In the genomic region with DNA sequence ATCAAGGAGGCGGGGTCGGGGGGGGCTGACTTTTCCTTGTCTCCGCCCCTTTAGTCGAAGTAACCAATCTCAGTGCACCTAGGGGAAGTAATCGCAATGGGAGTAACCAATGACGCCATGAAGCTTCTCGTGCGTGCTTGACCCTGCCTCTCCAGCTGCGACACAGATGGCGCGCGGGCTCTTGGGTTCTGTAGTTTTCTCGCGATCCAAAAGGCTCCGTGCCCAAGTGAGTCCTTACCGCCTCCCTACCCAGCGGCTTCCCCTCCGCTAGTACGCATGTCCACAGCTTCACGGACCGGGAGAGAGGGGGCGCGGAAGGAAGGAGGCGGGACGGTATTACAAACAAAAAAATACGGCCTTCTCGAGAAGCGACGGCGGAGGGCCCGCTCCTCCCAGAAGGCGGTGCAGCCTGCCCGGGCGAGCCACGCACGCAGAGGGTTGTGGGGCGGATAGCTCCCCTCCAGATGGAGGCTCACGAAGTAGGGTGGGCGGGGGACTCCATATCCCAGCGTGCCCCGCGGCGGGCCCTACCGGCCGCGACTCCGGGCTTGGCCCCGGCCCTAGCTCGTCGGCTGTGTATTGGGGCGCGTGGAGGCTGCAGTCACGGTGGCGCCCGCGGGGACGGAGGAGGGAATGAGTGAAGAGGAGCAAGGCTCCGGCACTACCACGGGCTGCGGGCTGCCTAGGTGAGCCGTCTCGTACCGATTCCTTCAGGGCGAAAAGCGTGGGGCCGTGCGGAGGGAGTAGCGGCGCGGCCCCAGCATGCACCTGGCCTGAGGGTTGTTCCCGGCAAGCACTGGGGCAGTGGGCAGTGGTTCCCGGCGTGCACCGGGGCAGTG, we compare ENCODE assay signal across 8 cellular contexts. TPM values are rescaled to one million over a fixed set of nuclear protein-coding genes. Genes with fewer than 3 reads are reported as not detected.
DNase-seq lines count a peak whose midpoint lies in the region; ATAC-seq, FAIRE-seq and TF ChIP-seq lines count a peak whose summit lies in the region.

A gene with protein sequence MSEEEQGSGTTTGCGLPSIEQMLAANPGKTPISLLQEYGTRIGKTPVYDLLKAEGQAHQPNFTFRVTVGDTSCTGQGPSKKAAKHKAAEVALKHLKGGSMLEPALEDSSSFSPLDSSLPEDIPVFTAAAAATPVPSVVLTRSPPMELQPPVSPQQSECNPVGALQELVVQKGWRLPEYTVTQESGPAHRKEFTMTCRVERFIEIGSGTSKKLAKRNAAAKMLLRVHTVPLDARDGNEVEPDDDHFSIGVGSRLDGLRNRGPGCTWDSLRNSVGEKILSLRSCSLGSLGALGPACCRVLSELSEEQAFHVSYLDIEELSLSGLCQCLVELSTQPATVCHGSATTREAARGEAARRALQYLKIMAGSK (plus strand): TSS at position 508 of the 839 bp plus-strand sequence. CDS start 126 bp downstream, at position 634.

- H3K4me1 ChIP-seq in body of pancreas = peaks cover 43% of the 10 kb centered on the region

- H3K27ac ChIP-seq in 22Rv1 = peak within 1 kb of the TSS; percentile 100
- H3K27ac ChIP-seq in body of pancreas = peak within 1 kb of the TSS; percentile 93 to 99 (median 96)

- intact Hi-C loops in body of pancreas (cut with DNase I) = loop anchor here (10.0 kb wide), 1 partner anchor 146 kb away; no protein-coding TSS in a partner anchor
- intact Hi-C loops in sciatic nerve (cut with DNase I) = loop anchor here (10.0 kb wide), 2 partner anchors 46 to 146 kb away; partner anchors contain the start of gene PCBP2

- no peaks in the 10 kb centered on the region for H3K36me3 ChIP-seq in body of pancreas (replicated peaks in 1 of 2; ENCODE audit: insufficient read depth in 1 of 2, low read depth in 2 of 2)

- ATAC-seq in GM18520 (IDR thresholded peaks at IDR 0.05; ENCODE audit: unreplicated experiment) (peak; percentile 69), HG03064 (IDR thresholded peaks at IDR 0.05; ENCODE audit: low read depth, unreplicated experiment) (peak; percentile 70), body of pancreas (peak; percentile 91), sciatic nerve (peak; percentile 91)

- WGBS in body of pancreas, 2 donors = 0 to 1% methylated on average over 37 to 74 of the region's 74 CpGs

- H3K9me3 ChIP-seq in body of pancreas = no peaks in the 10 kb centered on the region

- peak; percentile 18; the same call in 1 of the 2 replicates for TF ChIP-seq CTCF in 22Rv1 (IDR thresholded peaks at IDR 0.05)
- peak in 4 of 7 experiments; percentile 9 to 26 (median 13) for TF ChIP-seq CTCF in body of pancreas (IDR thresholded peaks at IDR 0.05)

- peak; percentile 43 to 61 (median 56) for TF ChIP-seq POLR2A in body of pancreas (IDR thresholded peaks at IDR 0.05)

- H3K4me3 ChIP-seq in body of pancreas = peak within 1 kb of the TSS; percentile 53 to 60

- H3K27me3 ChIP-seq in body of pancreas = no peaks in the 10 kb centered on the region

- DNase-seq in NCI-H2107 treated with DMSO at 0.1 percent for 48 hours (lab: John Stamatoyannopoulos, UW; ENCODE audit: unreplicated experiment) (peak; percentile 99), body of pancreas (peak; percentile 98 to 99 (median 98)), iPS DF 19.7 (ENCODE audit: low read depth, low spot score) (peak; percentile 99), sciatic nerve (ENCODE audit: low spot score) (peak; percentile 99)

- FAIRE-seq in TTC549 (lab: Jason Lieb, UNC) = peak; percentile 96

RNA-seq across cellular contexts. Expression of the gene that starts here (rescaled TPM):
- total RNA-seq in body of pancreas = 10 to 100 TPM; 36.6 to 66.9 TPM
- 19.4 TPM for total RNA-seq in sciatic nerve

Comparison
In these comparisons a context has a peak if more than half of its experiments do, and no peak if none do; other contexts are left out.
1. Peak in every context shown above with its lines: DNase-seq, ATAC-seq, H3K4me3 ChIP-seq and H3K27ac ChIP-seq.